ENCODE assay signal across 6 cellular contexts in genomic region chr15:72725851-72726250, GRCh38. TPM values are rescaled to one million over a fixed set of nuclear protein-coding genes. Genes with fewer than 3 reads are reported as not detected.
"Had no signal": no experiment of that assay in that cellular context is flagged by ENCODE, and none has a peak within 500 bp of the region (broad histone marks: within the 10 kb centered on the region; RNA-seq: fewer than 3 reads in every experiment).

No MANE protein-coding gene starts in this region.

RNA-seq across cellular contexts. Expression of gene HIGD2B, which starts 39.9 kb away (rescaled TPM):
- total RNA-seq: GM23248, GM23338, H1, H4, H9, HFFc6 had no signal
- polyA plus RNA-seq: GM23248, GM23338, H1 had no signal
